In the genomic region with DNA sequence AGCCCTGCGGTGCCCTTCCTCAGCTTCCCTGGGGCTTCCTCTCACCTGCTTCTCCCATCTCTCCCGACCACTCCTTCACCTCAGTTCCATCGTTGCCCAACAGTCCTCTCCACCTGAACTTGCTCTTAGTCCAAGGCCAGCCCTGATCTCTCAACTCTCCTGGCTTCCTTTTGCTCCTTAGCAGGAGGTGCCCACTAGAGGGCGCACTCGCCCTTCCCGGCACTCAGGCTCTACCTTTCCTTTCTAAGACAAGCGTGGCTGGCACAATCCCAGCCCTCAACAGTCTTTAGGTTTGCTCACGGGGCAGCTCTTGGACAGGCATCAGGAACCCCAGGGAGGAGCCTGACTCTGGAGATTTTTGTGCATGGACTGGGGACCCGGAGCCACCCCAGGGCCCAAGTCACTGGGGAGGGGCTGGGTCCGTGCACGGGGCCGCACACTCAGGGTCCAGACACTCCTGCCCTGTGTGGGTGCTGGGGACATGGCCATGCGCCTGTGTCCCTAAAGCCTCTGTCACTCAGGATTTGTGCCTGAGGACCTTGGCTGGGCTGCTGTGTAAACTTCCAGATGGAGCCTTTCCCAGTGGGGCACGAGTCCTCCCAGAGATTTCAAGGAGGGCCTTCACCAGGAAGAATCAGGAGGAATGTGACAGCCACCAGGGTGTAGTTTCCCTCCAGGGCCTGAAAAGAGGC, we compare ENCODE assay signal across 8 cellular contexts. TPM values are rescaled to one million over a fixed set of nuclear protein-coding genes. Genes with fewer than 3 reads are reported as not detected.
DNase-seq lines count a peak whose midpoint lies in the region; ATAC-seq lines count a peak whose summit lies in the region.

No MANE protein-coding gene starts in this region.

- H3K4me3 Mint-ChIP-seq in activated naive CD8-positive, alpha-beta T cell treated with anti-CD3 and anti-CD28 coated beads, Interleukin-2, amount 50 U/mL, for 24 hours = no peak overlapping the region

- no peaks in the 10 kb centered on the region for H3K4me1 ChIP-seq in SJCRH30

- no peak overlapping the region for H3K27ac Mint-ChIP-seq in activated naive CD8-positive, alpha-beta T cell treated with anti-CD3 and anti-CD28 coated beads, Interleukin-2, amount 50 U/mL, for 24 hours

- peak; percentile 54 for ATAC-seq in activated naive CD8-positive, alpha-beta T cell treated with anti-CD3 and anti-CD28 coated beads, Interleukin-2, amount 50 U/mL, for 24 hours
- no peak for ATAC-seq in GM18870 (IDR thresholded peaks at IDR 0.05; ENCODE audit: unreplicated experiment)

- no peaks in the 10 kb centered on the region for H3K4me1 Mint-ChIP-seq in activated naive CD8-positive, alpha-beta T cell treated with anti-CD3 and anti-CD28 coated beads, Interleukin-2, amount 50 U/mL, for 24 hours

- H3K36me3 ChIP-seq in SJCRH30 = no peaks in the 10 kb centered on the region

- DNase-seq in DMS53 (lab: John Stamatoyannopoulos, UW) (peak; percentile 71), HuH-7 (ENCODE audit: low spot score) (peak; percentile 82), SJCRH30 (peak; percentile 58 to 69), iPS DF 19.7 (ENCODE audit: low read depth, low spot score) (peak; percentile 28), mesenteric fat pad (ENCODE audit: low spot score) (no peak)
- DNase-seq in activated naive CD8-positive, alpha-beta T cell treated with anti-CD3 and anti-CD28 coated beads, Interleukin-2, amount 50 U/mL, for 24 hours = peak; percentile 73
- DNase-seq in stimulated activated CD4-positive, alpha-beta T cell treated with anti-CD3 and anti-CD28 coated beads, Interleukin-2, amount 100 ng/mL, for 4 hours (ENCODE audit: low read depth) = peak; percentile 10

- no peak overlapping the region for H3K4me3 ChIP-seq in SJCRH30

- no peaks in the 10 kb centered on the region for H3K9me3 Mint-ChIP-seq in activated naive CD8-positive, alpha-beta T cell treated with anti-CD3 and anti-CD28 coated beads, Interleukin-2, amount 50 U/mL, for 24 hours

- H3K36me3 Mint-ChIP-seq in activated naive CD8-positive, alpha-beta T cell treated with anti-CD3 and anti-CD28 coated beads, Interleukin-2, amount 50 U/mL, for 24 hours (ENCODE audit: low read depth) = no peaks in the 10 kb centered on the region

- no peak overlapping the region for H3K27ac ChIP-seq in SJCRH30

- no peaks in the 10 kb centered on the region for H3K27me3 ChIP-seq in SJCRH30

- peaks cover 22% of the 10 kb centered on the region for H3K27me3 Mint-ChIP-seq in activated naive CD8-positive, alpha-beta T cell treated with anti-CD3 and anti-CD28 coated beads, Interleukin-2, amount 50 U/mL, for 24 hours

- H3K9me3 ChIP-seq in SJCRH30 (replicated peaks) = no peaks in the 10 kb centered on the region

RNA-seq across cellular contexts. Expression of gene CEACAM8, which starts 12.1 kb away (rescaled TPM):
- total RNA-seq in SJCRH30 (2014; rRNA removed; shearing (Covaris generic)) = not detected in 2 replicates
- 0.13 TPM for total RNA-seq in mesenteric fat pad
